7 cellular contexts compared by ENCODE assay signal in the genomic region with DNA sequence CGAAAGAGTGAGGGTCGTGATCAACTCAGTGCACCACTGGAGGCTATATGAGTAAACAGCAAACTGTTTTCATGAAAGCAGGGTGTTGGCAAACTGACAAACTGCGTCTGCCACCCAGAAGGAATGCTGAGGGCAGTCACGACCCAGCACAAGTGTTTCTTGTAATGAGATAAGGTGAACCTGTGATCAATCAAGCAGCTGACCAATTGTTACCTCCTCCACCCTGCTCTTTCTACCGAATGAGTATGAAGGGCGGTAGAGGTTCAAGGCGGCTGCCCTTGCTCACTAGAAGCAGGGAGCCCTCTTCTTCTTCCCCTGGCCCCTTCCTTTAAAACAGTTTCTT. TPM values are rescaled to one million over a fixed set of nuclear protein-coding genes. Genes with fewer than 3 reads are reported as not detected.
"Had no signal": no experiment of that assay in that cellular context is flagged by ENCODE, and none has a peak within 500 bp of the region (broad histone marks: within the 10 kb centered on the region; RNA-seq: fewer than 3 reads in every experiment).

No MANE protein-coding gene starts in this region.

RNA-seq across cellular contexts. Expression of a gene that starts 5.6 kb away (rescaled TPM):
- total RNA-seq: activated CD4-positive, alpha-beta T cell treated with anti-CD3 and anti-CD28 coated beads for 36 hours; activated CD8-positive, alpha-beta memory T cell treated with anti-CD3 and anti-CD28 coated beads, Interleukin-2, amount 10 ng/mL, durations not matched to agents 7 days and 5 days; activated CD8-positive, alpha-beta T cell treated with anti-CD3 and anti-CD28 coated beads, Interleukin-2, amount 10 ng/mL, durations not matched to agents 7 days and 5 days; activated T-helper 2 cell treated with anti-CD3 and anti-CD28 coated beads, Interferon-gamma antibody, Interleukin-2, Interleukin-4, amounts not matched to agents 10 μg/mL and 5 μg/mL and 100 μg/mL, durations not matched to agents 14 hours and 24 hours and 36 hours; bronchial epithelial cell; natural killer cell treated with Interleukin-12 subunit alpha and Interleukin-12 subunit beta and Interleukin-15 and Interleukin-18, amount 100 ng/mL, for 72 hours; progenitor cell of endocrine pancreas had no signal
